9 cellular contexts compared by ENCODE assay signal in genomic region chr4:15690020-15690809, GRCh38. TPM values are rescaled to one million over a fixed set of nuclear protein-coding genes. Genes with fewer than 3 reads are reported as not detected.
DNase-seq lines count a peak whose midpoint lies in the region; ATAC-seq and TF ChIP-seq lines count a peak whose summit lies in the region.
"Had no signal": no experiment of that assay in that cellular context is flagged by ENCODE, and none has a peak within 500 bp of the region (broad histone marks: within the 10 kb centered on the region; RNA-seq: fewer than 3 reads in every experiment).

No MANE protein-coding gene starts in this region.

- CTCF ChIA-PET in activated naive CD4-positive, alpha-beta T cell treated with anti-CD3 and anti-CD28 coated beads for 36 hours (lab: Charles Lee), result no interaction called here

- H3K27ac Mint-ChIP-seq in activated naive CD4-positive, alpha-beta T cell treated with anti-CD3 and anti-CD28 coated beads for 36 hours, result no peak overlapping the region
- H3K27ac Mint-ChIP-seq: IgD-negative memory B cell had no signal

- intact Hi-C loops in activated naive CD4-positive, alpha-beta T cell treated with anti-CD3 and anti-CD28 coated beads for 36 hours (cut with micrococcal nuclease), result no loop called here

- peak; percentile 62 for DNase-seq in GM04504 (ENCODE audit: low read depth)
- DNase-seq in RWPE2 (ENCODE audit: low spot score), result no peak
- peak; percentile 97 for DNase-seq in fibroblast of pulmonary artery (ENCODE audit: low read depth)
- no peak for DNase-seq in omental fat pad (ENCODE audit: low spot score)
- DNase-seq in erythroblast (lab: John Stamatoyannopoulos, UW), result no peak
- DNase-seq in activated naive CD4-positive, alpha-beta T cell treated with anti-CD3 and anti-CD28 coated beads for 36 hours, result no peak

- no peaks in the 10 kb centered on the region for H3K9me3 Mint-ChIP-seq in activated naive CD4-positive, alpha-beta T cell treated with anti-CD3 and anti-CD28 coated beads for 36 hours
- H3K9me3 Mint-ChIP-seq: IgD-negative memory B cell had no signal

- no peak for TF ChIP-seq CTCF in RWPE2 (IDR thresholded peaks at IDR 0.05; ENCODE audit: poor library complexity, severe bottlenecking)
- no peak for TF ChIP-seq CTCF in fibroblast of pulmonary artery (IDR thresholded peaks at IDR 0.05; ENCODE audit: low read length, missing control alignments)
- TF ChIP-seq CTCF in omental fat pad (IDR thresholded peaks at IDR 0.05), result no peak

- no peak overlapping the region for H3K4me3 Mint-ChIP-seq in activated naive CD4-positive, alpha-beta T cell treated with anti-CD3 and anti-CD28 coated beads for 36 hours
- H3K4me3 Mint-ChIP-seq: IgD-negative memory B cell had no signal

- ATAC-seq in RWPE2 (ENCODE audit: low read depth), result peak; percentile 76
- ATAC-seq in omental fat pad (ENCODE audit: low FRiP score), result peak; percentile 88
- no peak for ATAC-seq in HG03520 (IDR thresholded peaks at IDR 0.05; ENCODE audit: unreplicated experiment)
- ATAC-seq in HG03571 (IDR thresholded peaks at IDR 0.05; ENCODE audit: unreplicated experiment), result no peak

- peak overlapping the region; percentile 98 for H3K27ac ChIP-seq in RWPE2 (ENCODE audit: poor library complexity, severe bottlenecking)

- peaks cover 11% of the 10 kb centered on the region for H3K36me3 Mint-ChIP-seq in activated naive CD4-positive, alpha-beta T cell treated with anti-CD3 and anti-CD28 coated beads for 36 hours (ENCODE audit: low read depth)

- no peaks in the 10 kb centered on the region for H3K9me3 ChIP-seq in RWPE2 (ENCODE audit: severe bottlenecking)

- peaks cover 6% of the 10 kb centered on the region for H3K4me1 Mint-ChIP-seq in activated naive CD4-positive, alpha-beta T cell treated with anti-CD3 and anti-CD28 coated beads for 36 hours (ENCODE audit: low read depth)

- TF ChIP-seq POLR2A in erythroblast (IDR thresholded peaks at IDR 0.05; ENCODE audit: low read length), result no peak

- H3K4me3 ChIP-seq in RWPE2 (ENCODE audit: severe bottlenecking) (no peak overlapping the region), fibroblast of pulmonary artery (replicated peaks; ENCODE audit: low read depth, low read length) (no peak overlapping the region)

- H3K27me3 ChIP-seq in RWPE2 (ENCODE audit: insufficient read depth, poor library complexity, severe bottlenecking), result no peaks in the 10 kb centered on the region

- peaks cover 47% of the 10 kb centered on the region for H3K4me1 ChIP-seq in RWPE2 (ENCODE audit: insufficient read depth, poor library complexity, severe bottlenecking)

- peaks cover 44% of the 10 kb centered on the region for H3K36me3 ChIP-seq in RWPE2 (ENCODE audit: low read depth)

- no peaks in the 10 kb centered on the region for H3K27me3 Mint-ChIP-seq in activated naive CD4-positive, alpha-beta T cell treated with anti-CD3 and anti-CD28 coated beads for 36 hours (ENCODE audit: low read depth)
- H3K27me3 Mint-ChIP-seq: IgD-negative memory B cell had no signal

RNA-seq across cellular contexts. Expression of gene FAM200B, which starts 8.6 kb away (rescaled TPM):
- total RNA-seq in omental fat pad, result 10 to 100 TPM; 27.5 to 56.6 (median 38.3) TPM
- total RNA-seq in activated naive CD4-positive, alpha-beta T cell treated with anti-CD3 and anti-CD28 coated beads for 36 hours, result 1 to 10 TPM; 8.0 to 9.1 TPM

RNA-seq across cellular contexts. Expression of gene BST1, which starts 12.7 kb away (rescaled TPM):
- 10 to 100 TPM; 22.5 to 34.4 (median 24.5) TPM for total RNA-seq in omental fat pad
- total RNA-seq in activated naive CD4-positive, alpha-beta T cell treated with anti-CD3 and anti-CD28 coated beads for 36 hours, result under 1 TPM; 0.74 to 0.96 TPM

RNA-seq across cellular contexts. Expression of gene FBXL5, which starts 35.1 kb away (rescaled TPM):
- 100 to 1,000 TPM; 130 to 213 (median 188) TPM for total RNA-seq in omental fat pad
- 10 to 100 TPM; 30.8 to 31.0 TPM for total RNA-seq in activated naive CD4-positive, alpha-beta T cell treated with anti-CD3 and anti-CD28 coated beads for 36 hours

Comparison
In these comparisons a context has a peak if more than half of its experiments do, and no peak if none do; other contexts are left out.
1. DNase-seq: peak in GM04504 (single experiment) and fibroblast of pulmonary artery (single experiment); none in RWPE2 (single experiment), omental fat pad (single experiment), erythroblast (0 of 2) and activated naive CD4-positive, alpha-beta T cell treated with anti-CD3 and anti-CD28 coated beads for 36 hours (single experiment).
2. ATAC-seq: peak in RWPE2 (single experiment) and omental fat pad (single experiment); none in HG03520 (single experiment) and HG03571 (single experiment).
3. RNA of gene BST1, which starts 12.7 kb away (total RNA-seq): 22.5 to 34.4 TPM in omental fat pad; 0.74 to 0.96 TPM in activated naive CD4-positive, alpha-beta T cell treated with anti-CD3 and anti-CD28 coated beads for 36 hours; every median in the first group is over 10 times any median in the second.
4. RNA of gene FBXL5, which starts 35.1 kb away (total RNA-seq): 130 to 213 TPM in omental fat pad; 30.8 to 31.0 TPM in activated naive CD4-positive, alpha-beta T cell treated with anti-CD3 and anti-CD28 coated beads for 36 hours; every median in the first group is over 4 times any median in the second.